Comparison of ENCODE assay signal across 1 cellular context in the genomic region with DNA sequence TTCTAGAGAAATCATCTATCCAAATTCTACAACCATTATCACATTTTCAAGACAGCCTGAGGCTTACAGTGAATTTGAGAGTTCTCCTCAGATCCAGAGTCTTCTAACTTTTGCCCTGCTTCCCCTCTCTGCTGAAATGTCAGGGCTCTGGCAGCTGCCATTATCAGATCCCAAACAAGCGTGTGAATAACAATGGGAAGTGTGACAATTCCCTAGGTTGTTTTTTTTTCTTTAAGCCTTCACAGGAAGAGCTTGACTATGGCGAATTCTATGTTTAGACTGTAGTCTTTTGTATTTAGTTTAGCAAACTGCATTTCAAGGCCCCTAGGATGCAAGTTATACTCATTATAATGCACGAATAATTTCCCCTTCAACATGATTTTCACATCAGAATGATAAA.
TF ChIP-seq lines count a peak whose summit lies in the region.

No MANE protein-coding gene starts in this region.

TF ChIP-seq in GM23338, 12 proteins besides CTCF, POLR2A, EP300 and RAD21:
- TF ChIP-seq, protein P1, sequence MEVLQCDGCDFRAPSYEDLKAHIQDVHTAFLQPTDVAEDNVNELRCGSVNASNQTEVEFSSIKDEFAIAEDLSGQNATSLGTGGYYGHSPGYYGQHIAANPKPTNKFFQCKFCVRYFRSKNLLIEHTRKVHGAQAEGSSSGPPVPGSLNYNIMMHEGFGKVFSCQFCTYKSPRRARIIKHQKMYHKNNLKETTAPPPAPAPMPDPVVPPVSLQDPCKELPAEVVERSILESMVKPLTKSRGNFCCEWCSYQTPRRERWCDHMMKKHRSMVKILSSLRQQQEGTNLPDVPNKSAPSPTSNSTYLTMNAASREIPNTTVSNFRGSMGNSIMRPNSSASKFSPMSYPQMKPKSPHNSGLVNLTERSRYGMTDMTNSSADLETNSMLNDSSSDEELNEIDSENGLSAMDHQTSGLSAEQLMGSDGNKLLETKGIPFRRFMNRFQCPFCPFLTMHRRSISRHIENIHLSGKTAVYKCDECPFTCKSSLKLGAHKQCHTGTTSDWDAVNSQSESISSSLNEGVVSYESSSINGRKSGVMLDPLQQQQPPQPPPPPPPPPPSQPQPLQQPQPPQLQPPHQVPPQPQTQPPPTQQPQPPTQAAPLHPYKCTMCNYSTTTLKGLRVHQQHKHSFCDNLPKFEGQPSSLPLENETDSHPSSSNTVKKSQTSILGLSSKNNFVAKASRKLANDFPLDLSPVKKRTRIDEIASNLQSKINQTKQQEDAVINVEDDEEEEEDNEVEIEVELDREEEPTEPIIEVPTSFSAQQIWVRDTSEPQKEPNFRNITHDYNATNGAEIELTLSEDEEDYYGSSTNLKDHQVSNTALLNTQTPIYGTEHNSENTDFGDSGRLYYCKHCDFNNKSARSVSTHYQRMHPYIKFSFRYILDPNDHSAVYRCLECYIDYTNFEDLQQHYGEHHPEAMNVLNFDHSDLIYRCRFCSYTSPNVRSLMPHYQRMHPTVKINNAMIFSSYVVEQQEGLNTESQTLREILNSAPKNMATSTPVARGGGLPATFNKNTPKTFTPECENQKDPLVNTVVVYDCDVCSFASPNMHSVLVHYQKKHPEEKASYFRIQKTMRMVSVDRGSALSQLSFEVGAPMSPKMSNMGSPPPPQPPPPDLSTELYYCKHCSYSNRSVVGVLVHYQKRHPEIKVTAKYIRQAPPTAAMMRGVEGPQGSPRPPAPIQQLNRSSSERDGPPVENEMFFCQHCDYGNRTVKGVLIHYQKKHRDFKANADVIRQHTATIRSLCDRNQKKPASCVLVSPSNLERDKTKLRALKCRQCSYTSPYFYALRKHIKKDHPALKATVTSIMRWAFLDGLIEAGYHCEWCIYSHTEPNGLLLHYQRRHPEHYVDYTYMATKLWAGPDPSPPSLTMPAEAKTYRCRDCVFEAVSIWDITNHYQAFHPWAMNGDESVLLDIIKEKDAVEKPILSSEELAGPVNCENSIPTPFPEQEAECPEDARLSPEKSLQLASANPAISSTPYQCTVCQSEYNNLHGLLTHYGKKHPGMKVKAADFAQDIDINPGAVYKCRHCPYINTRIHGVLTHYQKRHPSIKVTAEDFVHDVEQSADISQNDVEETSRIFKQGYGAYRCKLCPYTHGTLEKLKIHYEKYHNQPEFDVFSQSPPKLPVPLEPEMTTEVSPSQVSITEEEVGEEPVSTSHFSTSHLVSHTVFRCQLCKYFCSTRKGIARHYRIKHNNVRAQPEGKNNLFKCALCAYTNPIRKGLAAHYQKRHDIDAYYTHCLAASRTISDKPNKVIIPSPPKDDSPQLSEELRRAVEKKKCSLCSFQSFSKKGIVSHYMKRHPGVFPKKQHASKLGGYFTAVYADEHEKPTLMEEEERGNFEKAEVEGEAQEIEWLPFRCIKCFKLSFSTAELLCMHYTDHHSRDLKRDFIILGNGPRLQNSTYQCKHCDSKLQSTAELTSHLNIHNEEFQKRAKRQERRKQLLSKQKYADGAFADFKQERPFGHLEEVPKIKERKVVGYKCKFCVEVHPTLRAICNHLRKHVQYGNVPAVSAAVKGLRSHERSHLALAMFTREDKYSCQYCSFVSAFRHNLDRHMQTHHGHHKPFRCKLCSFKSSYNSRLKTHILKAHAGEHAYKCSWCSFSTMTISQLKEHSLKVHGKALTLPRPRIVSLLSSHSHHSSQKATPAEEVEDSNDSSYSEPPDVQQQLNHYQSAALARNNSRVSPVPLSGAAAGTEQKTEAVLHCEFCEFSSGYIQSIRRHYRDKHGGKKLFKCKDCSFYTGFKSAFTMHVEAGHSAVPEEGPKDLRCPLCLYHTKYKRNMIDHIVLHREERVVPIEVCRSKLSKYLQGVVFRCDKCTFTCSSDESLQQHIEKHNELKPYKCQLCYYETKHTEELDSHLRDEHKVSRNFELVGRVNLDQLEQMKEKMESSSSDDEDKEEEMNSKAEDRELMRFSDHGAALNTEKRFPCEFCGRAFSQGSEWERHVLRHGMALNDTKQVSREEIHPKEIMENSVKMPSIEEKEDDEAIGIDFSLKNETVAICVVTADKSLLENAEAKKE (CRISPR knock-in tag; IDR thresholded peaks at IDR 0.05), result 0 out of 2 replicates have a peak, but pooled peaks have one; percentile 12
- TF ChIP-seq REST (IDR thresholded peaks at IDR 0.05; ENCODE audit: unreplicated experiment), result no peak
